26 cellular contexts compared by ENCODE assay signal in genomic region chr5:98541641-98542040, GRCh38.
"Had no signal": no experiment of that assay in that cellular context is flagged by ENCODE, and none has a peak within 500 bp of the region (broad histone marks: within the 10 kb centered on the region; RNA-seq: fewer than 3 reads in every experiment).

No MANE protein-coding gene starts in this region.

- ATAC-seq: stimulated activated effector memory CD8-positive, alpha-beta T cell treated with anti-CD3 and anti-CD28 coated beads, Interleukin-12 subunit alpha, Interleukin-12 subunit beta, amount 100 ng/mL, for 72 hours; stimulated activated memory B cell treated with anti-CD40 and anti-IgM and Interleukin-4, amounts not matched to agents 10 μg/mL and 1 μg/mL and 100 μg/mL, for 72 hours; stimulated activated naive B cell treated with anti-CD40 and anti-IgM and Interleukin-4, amounts not matched to agents 10 μg/mL and 1 μg/mL and 100 μg/mL, for 72 hours; stimulated activated naive CD8-positive, alpha-beta T cell treated with anti-CD3 and anti-CD28 coated beads, Interleukin-15, amount 100 ng/mL, for 72 hours; stimulated activated naive CD8-positive, alpha-beta T cell treated with anti-CD3 and anti-CD28 coated beads, Interleukin-15, Interleukin-2, amounts not matched to agents 100 U/mL and 50 U/mL, for 24 hours; upper lobe of right lung had no signal

- H3K4me3 ChIP-seq: stomach, suprapubic skin, testis, thoracic aorta, thyroid gland, tibial artery, tibial nerve, transverse colon, upper lobe of left lung, upper lobe of right lung, uterus, vagina had no signal

- H3K4me1 ChIP-seq: stomach, suprapubic skin, testis, thyroid gland, tibial artery, tibial nerve, transverse colon, upper lobe of left lung, upper lobe of right lung, uterus, vagina had no signal

- DNase-seq: stimulated activated CD4-positive, alpha-beta T cell treated with anti-CD3 and anti-CD28 coated beads, Interleukin-2, amount 100 ng/mL, for 48 hours; stimulated activated CD4-positive, alpha-beta T cell treated with anti-CD3 and anti-CD28 coated beads, Interleukin-4, amount 100 ng/mL, for 1 hour; stimulated activated CD4-positive, alpha-beta T cell treated with anti-CD3 and anti-CD28 coated beads, Interleukin-4, amount 100 ng/mL, for 24 hours; stimulated activated CD4-positive, alpha-beta T cell treated with anti-CD3 and anti-CD28 coated beads, Interleukin-4, amount 100 ng/mL, for 4 hours; stimulated activated CD8-positive, alpha-beta memory T cell treated with anti-CD3 and anti-CD28 coated beads, Interleukin-4, amount 100 ng/mL, for 48 hours; stimulated activated naive B cell treated with anti-CD40 and anti-IgM and Interleukin-4, amounts not matched to agents 10 μg/mL and 1 μg/mL and 100 μg/mL, for 72 hours; stimulated activated naive CD4-positive, alpha-beta T cell; stimulated activated naive CD4-positive, alpha-beta T cell treated with Interleukin-2 at 50 U/mL for 16 hours; stimulated activated naive CD8-positive, alpha-beta T cell treated with anti-CD3 and anti-CD28 coated beads, Interleukin-15, amount 100 ng/mL, for 72 hours; stimulated activated naive CD8-positive, alpha-beta T cell treated with anti-CD3 and anti-CD28 coated beads, Interleukin-15, Interleukin-2, amounts not matched to agents 100 U/mL and 50 U/mL, for 24 hours; stomach; substantia nigra; testis; thyroid gland; tibial artery; transverse colon; trophoblast cell; upper lobe of left lung; upper lobe of right lung; uterus had no signal

- H3K9me3 ChIP-seq: testis, thyroid gland, uterus had no signal

- H3K36me3 ChIP-seq: stomach, suprapubic skin, thoracic aorta, thyroid gland, tibial artery, tibial nerve, transverse colon, upper lobe of left lung, upper lobe of right lung, uterus, vagina had no signal

- H3K27me3 ChIP-seq: stomach, suprapubic skin, testis, thyroid gland, tibial artery, tibial nerve, transverse colon, upper lobe of left lung, upper lobe of right lung, uterus, vagina had no signal

- H3K27ac ChIP-seq: stomach, suprapubic skin, testis, thoracic aorta, thyroid gland, tibial artery, tibial nerve, transverse colon, upper lobe of left lung, upper lobe of right lung, uterus, vagina had no signal
